Comparison of ENCODE assay signal across 21 cellular contexts in the genomic region with DNA sequence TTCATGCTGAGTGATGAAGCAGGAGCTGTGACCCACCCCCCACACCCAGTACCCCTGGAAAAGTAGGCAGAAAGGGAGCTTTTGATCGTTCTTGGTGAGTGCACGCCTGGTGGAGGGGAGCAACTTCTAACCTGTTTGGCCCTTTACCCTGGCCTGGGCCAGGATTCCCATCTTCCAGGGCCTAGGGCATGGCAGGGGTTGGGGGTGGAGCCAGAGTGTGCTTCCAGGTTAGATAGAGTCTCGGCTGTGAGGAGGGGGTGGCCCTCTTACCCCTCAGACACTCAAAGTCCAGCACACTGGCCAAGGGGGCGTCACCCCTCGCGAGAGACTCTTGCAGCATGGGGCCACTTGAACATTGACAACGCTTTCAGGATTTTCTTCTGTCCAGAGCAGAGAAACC.
DNase-seq lines count a peak whose midpoint lies in the region; ATAC-seq and TF ChIP-seq lines count a peak whose summit lies in the region.
"Had no signal": no experiment of that assay in that cellular context is flagged by ENCODE, and none has a peak within 500 bp of the region (broad histone marks: within the 10 kb centered on the region; RNA-seq: fewer than 3 reads in every experiment).

No MANE protein-coding gene starts in this region.

- H3K27me3 ChIP-seq in GM23338 (ENCODE audit: insufficient read depth) (no peaks in the 10 kb centered on the region), PC-9 (ENCODE audit: insufficient read depth, low read depth) (peaks cover 19% of the 10 kb centered on the region)
- H3K27me3 ChIP-seq: BLaER1 had no signal

- H3K4me2 ChIP-seq in GM23338 (no peak overlapping the region), PC-9 (0 out of 2 replicates have a peak overlapping the region, but pooled peaks have one; percentile 26)
- H3K4me2 ChIP-seq: BLaER1 had no signal

- H4K20me1 ChIP-seq in GM23338 (replicated peaks; ENCODE audit: insufficient read depth) (no peaks in the 10 kb centered on the region), PC-9 (ENCODE audit: insufficient read depth) (no peaks in the 10 kb centered on the region)
- H4K20me1 ChIP-seq: BLaER1 had no signal

- POLR2A ChIA-PET in PC-9 (lab: Charles Lee; ENCODE audit: unreplicated experiment) = no interaction called here

- H2AFZ ChIP-seq in GM23338 = no peak overlapping the region
- no peak overlapping the region for H2AFZ ChIP-seq in PC-9

- H3F3A ChIP-seq in GM23338 (replicated peaks; ENCODE audit: low read depth) (no peaks in the 10 kb centered on the region), PC-9 (ENCODE audit: insufficient read depth, low read depth) (no peaks in the 10 kb centered on the region)

- H3K9me3 ChIP-seq in PC-9 (ENCODE audit: insufficient read depth, low read depth) = no peaks in the 10 kb centered on the region; the same call in 1 of the 2 replicates
- H3K9me3 ChIP-seq: BLaER1, Caco-2 had no signal

- H3K9me2 ChIP-seq in GM23338 (ENCODE audit: insufficient read depth) (no peaks in the 10 kb centered on the region), PC-9 (ENCODE audit: insufficient read depth) (no peaks in the 10 kb centered on the region)

- H3K36me3 Mint-ChIP-seq in GM23338 (ENCODE audit: low read depth) (no peaks in the 10 kb centered on the region; the same call in 2 of the 3 replicates), neural crest cell (ENCODE audit: low read depth) (no peaks in the 10 kb centered on the region)
- H3K36me3 Mint-ChIP-seq: CD4-positive, CD25-positive, alpha-beta regulatory T cell; CD8-positive, alpha-beta T cell had no signal

- H3K4me1 ChIP-seq in GM23338 (ENCODE audit: insufficient read depth) = no peaks in the 10 kb centered on the region
- H3K4me1 ChIP-seq in PC-9 (replicated peaks; ENCODE audit: insufficient read depth) = peaks cover 41% of the 10 kb centered on the region
- H3K4me1 ChIP-seq: BLaER1, Caco-2 had no signal

- H3K27ac ChIP-seq in GM23338 (ENCODE audit: low read depth) = no peak overlapping the region
- peak overlapping the region; percentile 5; the same call in 1 of the 2 replicates for H3K27ac ChIP-seq in PC-9
- H3K27ac ChIP-seq: 22Rv1, BLaER1, C4-2B had no signal

- H3K4me3 Mint-ChIP-seq in GM23338 (no peak overlapping the region), neural crest cell (no peak overlapping the region)
- H3K4me3 Mint-ChIP-seq: B cell; CD8-positive, alpha-beta T cell; HFFc6 had no signal

- H3K4me1 Mint-ChIP-seq in GM23338 (no peaks in the 10 kb centered on the region; the same call in 2 of the 3 replicates), neural crest cell (no peaks in the 10 kb centered on the region)
- H3K4me1 Mint-ChIP-seq: B cell; CD4-positive, CD25-positive, alpha-beta regulatory T cell had no signal

- no peak for DNase-seq in GM23338 (ENCODE audit: low spot score)
- no peak for DNase-seq in PC-9
- no peak for DNase-seq in neural crest cell (ENCODE audit: low read depth, low spot score)
- no peak for DNase-seq in Right ventricle myocardium inferior (ENCODE audit: missing footprints)
- DNase-seq in D341Med (ENCODE audit: low spot score) = no peak
- DNase-seq: Caco-2; CD4-positive, CD25-positive, alpha-beta regulatory T cell; CD8-positive, alpha-beta T cell; DMS 273 treated with DMSO at 0.1 percent for 48 hours; DMS79; EL; GDM1; GOT3; HFFc6 had no signal

- H3K27me3 Mint-ChIP-seq in GM23338 (ENCODE audit: insufficient read depth, low read depth, poor library complexity) (peaks cover 5% of the 10 kb centered on the region), neural crest cell (ENCODE audit: low read depth) (peaks cover 1% of the 10 kb centered on the region)
- H3K27me3 Mint-ChIP-seq: B cell; CD4-positive, CD25-positive, alpha-beta regulatory T cell had no signal

- no peak overlapping the region for H3K27ac Mint-ChIP-seq in GM23338
- peak overlapping the region; percentile 19 for H3K27ac Mint-ChIP-seq in neural crest cell (ENCODE audit: unreplicated experiment)
- H3K27ac Mint-ChIP-seq: B cell; CD4-positive, CD25-positive, alpha-beta regulatory T cell; CD8-positive, alpha-beta T cell; HFFc6 had no signal

- no TSS peak for BruUV-seq in PC-9 (replicated peaks; lab: Mats Ljungman, UMichigan)

- no peak for TF ChIP-seq CTCF in GM23338 (conservative IDR thresholded peaks at IDR 0.05; ENCODE audit: low read depth in 2 of 2)
- TF ChIP-seq CTCF in PC-9 (conservative IDR thresholded peaks at IDR 0.05) = no peak
- TF ChIP-seq CTCF in neural crest cell (conservative IDR thresholded peaks at IDR 0.05) = no peak

- H3K4me3 ChIP-seq in GM23338 (no peak overlapping the region), PC-9 (no peak overlapping the region)
- H3K4me3 ChIP-seq: BLaER1, GM12878 had no signal

- ATAC-seq in GM23338 (peak; percentile 64), HG02759 (IDR thresholded peaks at IDR 0.05; ENCODE audit: unreplicated experiment) (no peak), Right ventricle myocardium inferior (no peak)
- ATAC-seq: CD8-positive, alpha-beta T cell; GM12878; HCT116 had no signal

- CTCF ChIA-PET in PC-9 (lab: Charles Lee) = no interaction called here

- H3K9me3 Mint-ChIP-seq in GM23338 = 0 out of 3 replicates have a peak, but pooled peaks cover 3% of the 10 kb centered on the region
- no peaks in the 10 kb centered on the region for H3K9me3 Mint-ChIP-seq in neural crest cell
- H3K9me3 Mint-ChIP-seq: CD4-positive, CD25-positive, alpha-beta regulatory T cell; CD8-positive, alpha-beta T cell had no signal

- no peaks in the 10 kb centered on the region for H3K79me2 ChIP-seq in GM23338 (replicated peaks; ENCODE audit: insufficient read depth)
- no peaks in the 10 kb centered on the region for H3K79me2 ChIP-seq in PC-9 (ENCODE audit: low read depth)

- H3K36me3 ChIP-seq in GM23338 (ENCODE audit: insufficient read depth) (no peaks in the 10 kb centered on the region), PC-9 (ENCODE audit: low read depth) (no peaks in the 10 kb centered on the region)
- H3K36me3 ChIP-seq: BLaER1 had no signal

- intact Hi-C loops in PC-9 (cut with micrococcal nuclease; ENCODE audit: unreplicated experiment) (no loop called here), Right ventricle myocardium inferior (cut with DNase I) (no loop called here)

TF ChIP-seq in GM23338, 12 proteins besides CTCF, POLR2A, EP300 and RAD21 (continues in another document):
- TF ChIP-seq, protein P1, sequence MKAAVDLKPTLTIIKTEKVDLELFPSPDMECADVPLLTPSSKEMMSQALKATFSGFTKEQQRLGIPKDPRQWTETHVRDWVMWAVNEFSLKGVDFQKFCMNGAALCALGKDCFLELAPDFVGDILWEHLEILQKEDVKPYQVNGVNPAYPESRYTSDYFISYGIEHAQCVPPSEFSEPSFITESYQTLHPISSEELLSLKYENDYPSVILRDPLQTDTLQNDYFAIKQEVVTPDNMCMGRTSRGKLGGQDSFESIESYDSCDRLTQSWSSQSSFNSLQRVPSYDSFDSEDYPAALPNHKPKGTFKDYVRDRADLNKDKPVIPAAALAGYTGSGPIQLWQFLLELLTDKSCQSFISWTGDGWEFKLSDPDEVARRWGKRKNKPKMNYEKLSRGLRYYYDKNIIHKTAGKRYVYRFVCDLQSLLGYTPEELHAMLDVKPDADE (IDR thresholded peaks at IDR 0.05) = no peak
- no peak for TF ChIP-seq NANOG (IDR thresholded peaks at IDR 0.05; ENCODE audit: borderline replicate concordance)
